ENCODE assay signal across 10 cellular contexts in the genomic region with DNA sequence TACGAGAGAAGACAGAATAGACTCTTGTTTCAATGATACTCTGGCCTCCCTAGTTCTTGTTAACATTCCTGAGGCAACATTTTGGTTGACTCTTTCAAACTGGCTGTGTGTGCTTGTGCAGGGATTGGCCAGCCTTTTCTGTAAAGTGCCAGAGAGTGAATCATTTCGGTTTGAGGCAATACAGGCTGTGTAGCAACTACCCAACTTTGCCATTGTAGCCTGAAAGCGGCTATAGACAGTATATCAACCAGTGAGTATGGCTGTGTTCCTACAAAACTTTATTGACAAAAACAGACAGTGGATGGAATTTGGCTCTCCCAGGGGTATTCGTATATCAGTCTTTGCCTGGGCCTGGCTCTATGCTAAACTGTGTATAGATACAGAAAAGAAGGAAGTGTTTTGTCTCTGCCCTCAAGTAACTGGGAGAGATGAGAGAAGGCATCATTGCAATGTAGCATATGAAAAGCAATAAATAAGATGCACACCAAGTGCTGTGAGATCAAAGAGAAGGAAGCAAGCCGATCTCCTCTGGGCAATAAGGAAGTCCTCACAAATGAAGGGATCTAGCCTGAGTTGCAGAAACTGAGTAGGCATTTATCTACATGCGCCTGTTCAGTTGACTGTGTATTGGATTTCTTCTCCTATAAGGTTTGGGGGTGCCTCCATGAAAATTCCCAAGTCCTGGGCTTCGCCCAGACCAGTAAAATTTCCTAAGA.
DNase-seq lines count a peak whose midpoint lies in the region; ATAC-seq, FAIRE-seq and TF ChIP-seq lines count a peak whose summit lies in the region.
"Had no signal": no experiment of that assay in that cellular context is flagged by ENCODE, and none has a peak within 500 bp of the region (broad histone marks: within the 10 kb centered on the region; RNA-seq: fewer than 3 reads in every experiment).

No MANE protein-coding gene starts in this region.

- no peak overlapping the region for H3K9ac ChIP-seq in endodermal cell (ENCODE audit: extremely low read depth, low read length, poor library complexity, severe bottlenecking)

- H3K4me1 ChIP-seq in endodermal cell (ENCODE audit: control insufficient read depth, insufficient read depth, low read length): peaks cover 19% of the 10 kb centered on the region

- WGBS in endodermal cell (ENCODE audit: insufficient coverage in 1 of 2, insufficient read length in 1 of 2), 2 experiments: 82 to 89% methylated on average over 5 to 7 of the region's 7 CpGs

- H3K9me3 Mint-ChIP-seq in endodermal cell: no peaks in the 10 kb centered on the region

- no peak overlapping the region for H3K27ac ChIP-seq in endodermal cell (ENCODE audit: low read depth, low read length)

- no peaks in the 10 kb centered on the region for H3K9me3 ChIP-seq in endodermal cell (ENCODE audit: control insufficient read depth, low read length)

- peak; percentile 100 for FAIRE-seq in H54 (lab: Jason Lieb, UNC)

- no peak for TF ChIP-seq POLR2A in H54 (IDR thresholded peaks at IDR 0.05; ENCODE audit: low read depth, low read length)

- no peak overlapping the region for H3K4me3 ChIP-seq in skeletal muscle cell (ENCODE audit: low read depth, low read length)
- no peak overlapping the region for H3K4me3 ChIP-seq in endodermal cell (ENCODE audit: low read length)

- no peak overlapping the region for H3K27ac Mint-ChIP-seq in endodermal cell
- H3K27ac Mint-ChIP-seq: activated naive CD4-positive, alpha-beta T cell treated with anti-CD3 and anti-CD28 coated beads, Interleukin-2, amount 50 U/mL, for 72 hours had no signal

- no peak for TF ChIP-seq CTCF in endodermal cell (conservative IDR thresholded peaks at IDR 0.05)

- H3K27me3 Mint-ChIP-seq in endodermal cell (ENCODE audit: insufficient read depth): peaks cover 21% of the 10 kb centered on the region

- H3K4me1 Mint-ChIP-seq in endodermal cell: peaks cover 34% of the 10 kb centered on the region

- no peak overlapping the region for H3K4me3 Mint-ChIP-seq in endodermal cell

- H3K36me3 Mint-ChIP-seq in endodermal cell (ENCODE audit: low read depth): no peaks in the 10 kb centered on the region

- DNase-seq in H54 (ENCODE audit: insufficient read length, low spot score) (peak; percentile 71), SW480 (ENCODE audit: low spot score) (peak; percentile 75), glomerular visceral epithelial cell (ENCODE audit: extremely low spot score) (peak; percentile 76), skeletal muscle cell (ENCODE audit: low read depth) (peak; percentile 93), endodermal cell (no peak), midbrain (lab: John Stamatoyannopoulos, UW) (no peak)
- DNase-seq: T-helper 1 cell had no signal

- no peaks in the 10 kb centered on the region for H3K27me3 ChIP-seq in endodermal cell (ENCODE audit: control insufficient read depth, insufficient read depth, low read length, poor library complexity, severe bottlenecking)

- ATAC-seq in HG03095 (IDR thresholded peaks at IDR 0.05; ENCODE audit: unreplicated experiment) (no peak), HG03097 (IDR thresholded peaks at IDR 0.05; ENCODE audit: low FRiP score, unreplicated experiment) (no peak)
- ATAC-seq: activated naive CD4-positive, alpha-beta T cell treated with anti-CD3 and anti-CD28 coated beads, Interleukin-2, amount 50 U/mL, for 72 hours had no signal

- no peaks in the 10 kb centered on the region for H3K36me3 ChIP-seq in endodermal cell (ENCODE audit: control insufficient read depth, insufficient read depth, low read length)

Comparison
In these comparisons a context has a peak if more than half of its experiments do, and no peak if none do; other contexts are left out.
1. DNase-seq: peak in H54 (single experiment), SW480 (single experiment), glomerular visceral epithelial cell (single experiment) and skeletal muscle cell (single experiment); none in endodermal cell (single experiment) and midbrain (single experiment).